In genomic region chr17:48026503-48027321, GRCh38 we compare ENCODE assay signal across 1 cellular context.
A peak's percentile ranks its signal among the peaks of the same experiment; 100 is the strongest.
TF ChIP-seq lines count a peak whose summit lies in the region.

No MANE protein-coding gene starts in this region.

TF ChIP-seq in HepG2, 621 proteins besides CTCF, POLR2A, EP300 and RAD21 (continued from another document and continues in another):
- TF ChIP-seq ZNF121 (CRISPR knock-in tag; IDR thresholded peaks at IDR 0.05): 0 out of 2 replicates have a peak, but pooled peaks have one; percentile 35
- TF ChIP-seq, protein P1, sequence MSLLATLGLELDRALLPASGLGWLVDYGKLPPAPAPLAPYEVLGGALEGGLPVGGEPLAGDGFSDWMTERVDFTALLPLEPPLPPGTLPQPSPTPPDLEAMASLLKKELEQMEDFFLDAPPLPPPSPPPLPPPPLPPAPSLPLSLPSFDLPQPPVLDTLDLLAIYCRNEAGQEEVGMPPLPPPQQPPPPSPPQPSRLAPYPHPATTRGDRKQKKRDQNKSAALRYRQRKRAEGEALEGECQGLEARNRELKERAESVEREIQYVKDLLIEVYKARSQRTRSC (CRISPR knock-in tag; IDR thresholded peaks at IDR 0.05; ENCODE audit: low read depth): 0 out of 2 replicates have a peak, but pooled peaks have one; percentile 48
- TF ChIP-seq, protein P2, sequence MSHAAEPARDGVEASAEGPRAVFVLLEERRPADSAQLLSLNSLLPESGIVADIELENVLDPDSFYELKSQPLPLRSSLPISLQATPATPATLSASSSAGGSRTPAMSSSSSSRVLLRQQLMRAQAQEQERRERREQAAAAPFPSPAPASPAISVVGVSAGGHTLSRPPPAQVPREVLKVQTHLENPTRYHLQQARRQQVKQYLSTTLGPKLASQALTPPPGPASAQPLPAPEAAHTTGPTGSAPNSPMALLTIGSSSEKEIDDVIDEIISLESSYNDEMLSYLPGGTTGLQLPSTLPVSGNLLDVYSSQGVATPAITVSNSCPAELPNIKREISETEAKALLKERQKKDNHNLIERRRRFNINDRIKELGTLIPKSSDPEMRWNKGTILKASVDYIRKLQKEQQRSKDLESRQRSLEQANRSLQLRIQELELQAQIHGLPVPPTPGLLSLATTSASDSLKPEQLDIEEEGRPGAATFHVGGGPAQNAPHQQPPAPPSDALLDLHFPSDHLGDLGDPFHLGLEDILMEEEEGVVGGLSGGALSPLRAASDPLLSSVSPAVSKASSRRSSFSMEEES (CRISPR knock-in tag; IDR thresholded peaks at IDR 0.05): 0 out of 2 replicates have a peak, but pooled peaks have one; percentile 31
- TF ChIP-seq HIC2 (CRISPR knock-in tag; IDR thresholded peaks at IDR 0.05; ENCODE audit: low read depth): peak; percentile 45; the same call in 1 of the 2 replicates
- TF ChIP-seq MYC (CRISPR knock-in tag; IDR thresholded peaks at IDR 0.05; ENCODE audit: borderline replicate concordance): no peak; the same call in 1 of the 2 replicates
- TF ChIP-seq ZNF331 (CRISPR knock-in tag; IDR thresholded peaks at IDR 0.05): peak; percentile 64; the same call in 1 of the 2 replicates
- TF ChIP-seq, protein P3, sequence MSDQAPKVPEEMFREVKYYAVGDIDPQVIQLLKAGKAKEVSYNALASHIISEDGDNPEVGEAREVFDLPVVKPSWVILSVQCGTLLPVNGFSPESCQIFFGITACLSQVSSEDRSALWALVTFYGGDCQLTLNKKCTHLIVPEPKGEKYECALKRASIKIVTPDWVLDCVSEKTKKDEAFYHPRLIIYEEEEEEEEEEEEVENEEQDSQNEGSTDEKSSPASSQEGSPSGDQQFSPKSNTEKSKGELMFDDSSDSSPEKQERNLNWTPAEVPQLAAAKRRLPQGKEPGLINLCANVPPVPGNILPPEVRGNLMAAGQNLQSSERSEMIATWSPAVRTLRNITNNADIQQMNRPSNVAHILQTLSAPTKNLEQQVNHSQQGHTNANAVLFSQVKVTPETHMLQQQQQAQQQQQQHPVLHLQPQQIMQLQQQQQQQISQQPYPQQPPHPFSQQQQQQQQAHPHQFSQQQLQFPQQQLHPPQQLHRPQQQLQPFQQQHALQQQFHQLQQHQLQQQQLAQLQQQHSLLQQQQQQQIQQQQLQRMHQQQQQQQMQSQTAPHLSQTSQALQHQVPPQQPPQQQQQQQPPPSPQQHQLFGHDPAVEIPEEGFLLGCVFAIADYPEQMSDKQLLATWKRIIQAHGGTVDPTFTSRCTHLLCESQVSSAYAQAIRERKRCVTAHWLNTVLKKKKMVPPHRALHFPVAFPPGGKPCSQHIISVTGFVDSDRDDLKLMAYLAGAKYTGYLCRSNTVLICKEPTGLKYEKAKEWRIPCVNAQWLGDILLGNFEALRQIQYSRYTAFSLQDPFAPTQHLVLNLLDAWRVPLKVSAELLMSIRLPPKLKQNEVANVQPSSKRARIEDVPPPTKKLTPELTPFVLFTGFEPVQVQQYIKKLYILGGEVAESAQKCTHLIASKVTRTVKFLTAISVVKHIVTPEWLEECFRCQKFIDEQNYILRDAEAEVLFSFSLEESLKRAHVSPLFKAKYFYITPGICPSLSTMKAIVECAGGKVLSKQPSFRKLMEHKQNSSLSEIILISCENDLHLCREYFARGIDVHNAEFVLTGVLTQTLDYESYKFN (CRISPR knock-in tag; conservative IDR thresholded peaks at IDR 0.05): no peak
- TF ChIP-seq THAP8 (CRISPR knock-in tag; IDR thresholded peaks at IDR 0.05; ENCODE audit: borderline replicate concordance): no peak
- TF ChIP-seq ARID2 (CRISPR knock-in tag; IDR thresholded peaks at IDR 0.05; ENCODE audit: borderline replicate concordance): no peak
- peak; percentile 67 for TF ChIP-seq SPEN (CRISPR knock-in tag; IDR thresholded peaks at IDR 0.05; ENCODE audit: low read depth)
- no peak for TF ChIP-seq ZNF589 (CRISPR knock-in tag; conservative IDR thresholded peaks at IDR 0.05)
- peak; percentile 58; the same call in 1 of the 2 replicates for TF ChIP-seq ZNF768 (CRISPR knock-in tag; IDR thresholded peaks at IDR 0.05)
- no peak for TF ChIP-seq ZNF577 (CRISPR knock-in tag; IDR thresholded peaks at IDR 0.05; ENCODE audit: borderline replicate concordance, low read depth)
- peak; percentile 68 for TF ChIP-seq FOXC1 (CRISPR knock-in tag; IDR thresholded peaks at IDR 0.05; ENCODE audit: borderline replicate concordance)
- 0 out of 2 replicates have a peak, but pooled peaks have one; percentile 35 for TF ChIP-seq ZNF639 (CRISPR knock-in tag; conservative IDR thresholded peaks at IDR 0.05)
- TF ChIP-seq SMARCE1 (IDR thresholded peaks at IDR 0.05; ENCODE audit: borderline replicate concordance): no peak
- no peak for TF ChIP-seq ZNF737 (CRISPR knock-in tag; IDR thresholded peaks at IDR 0.05; ENCODE audit: borderline replicate concordance)
- peak; percentile 67 for TF ChIP-seq THAP9 (CRISPR knock-in tag; IDR thresholded peaks at IDR 0.05; ENCODE audit: borderline replicate concordance)
- no peak for TF ChIP-seq CEBPB (IDR thresholded peaks at IDR 0.05; ENCODE audit: borderline replicate concordance, low read depth, low read length)
- TF ChIP-seq GTF2F1 (IDR thresholded peaks at IDR 0.05; ENCODE audit: low read length): no peak
- no peak for TF ChIP-seq ZNF3 (CRISPR knock-in tag; IDR thresholded peaks at IDR 0.05)
- TF ChIP-seq CHCHD3 (CRISPR knock-in tag; IDR thresholded peaks at IDR 0.05): no peak
- TF ChIP-seq ZNF614 (CRISPR knock-in tag; IDR thresholded peaks at IDR 0.05; ENCODE audit: borderline replicate concordance): peak; percentile 53; the same call in 1 of the 2 replicates
- TF ChIP-seq, protein P4, sequence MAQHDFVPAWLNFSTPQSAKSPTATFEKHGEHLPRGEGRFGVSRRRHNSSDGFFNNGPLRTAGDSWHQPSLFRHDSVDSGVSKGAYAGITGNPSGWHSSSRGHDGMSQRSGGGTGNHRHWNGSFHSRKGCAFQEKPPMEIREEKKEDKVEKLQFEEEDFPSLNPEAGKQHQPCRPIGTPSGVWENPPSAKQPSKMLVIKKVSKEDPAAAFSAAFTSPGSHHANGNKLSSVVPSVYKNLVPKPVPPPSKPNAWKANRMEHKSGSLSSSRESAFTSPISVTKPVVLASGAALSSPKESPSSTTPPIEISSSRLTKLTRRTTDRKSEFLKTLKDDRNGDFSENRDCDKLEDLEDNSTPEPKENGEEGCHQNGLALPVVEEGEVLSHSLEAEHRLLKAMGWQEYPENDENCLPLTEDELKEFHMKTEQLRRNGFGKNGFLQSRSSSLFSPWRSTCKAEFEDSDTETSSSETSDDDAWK (CRISPR knock-in tag; IDR thresholded peaks at IDR 0.05): no peak
- TF ChIP-seq RCOR2 (CRISPR knock-in tag; IDR thresholded peaks at IDR 0.05): no peak
- no peak for TF ChIP-seq ZKSCAN8 (CRISPR knock-in tag; IDR thresholded peaks at IDR 0.05; ENCODE audit: borderline replicate concordance)
- TF ChIP-seq KDM3A (CRISPR knock-in tag; IDR thresholded peaks at IDR 0.05; ENCODE audit: low read depth): 0 out of 2 replicates have a peak, but pooled peaks have one; percentile 77
- TF ChIP-seq, protein P5, sequence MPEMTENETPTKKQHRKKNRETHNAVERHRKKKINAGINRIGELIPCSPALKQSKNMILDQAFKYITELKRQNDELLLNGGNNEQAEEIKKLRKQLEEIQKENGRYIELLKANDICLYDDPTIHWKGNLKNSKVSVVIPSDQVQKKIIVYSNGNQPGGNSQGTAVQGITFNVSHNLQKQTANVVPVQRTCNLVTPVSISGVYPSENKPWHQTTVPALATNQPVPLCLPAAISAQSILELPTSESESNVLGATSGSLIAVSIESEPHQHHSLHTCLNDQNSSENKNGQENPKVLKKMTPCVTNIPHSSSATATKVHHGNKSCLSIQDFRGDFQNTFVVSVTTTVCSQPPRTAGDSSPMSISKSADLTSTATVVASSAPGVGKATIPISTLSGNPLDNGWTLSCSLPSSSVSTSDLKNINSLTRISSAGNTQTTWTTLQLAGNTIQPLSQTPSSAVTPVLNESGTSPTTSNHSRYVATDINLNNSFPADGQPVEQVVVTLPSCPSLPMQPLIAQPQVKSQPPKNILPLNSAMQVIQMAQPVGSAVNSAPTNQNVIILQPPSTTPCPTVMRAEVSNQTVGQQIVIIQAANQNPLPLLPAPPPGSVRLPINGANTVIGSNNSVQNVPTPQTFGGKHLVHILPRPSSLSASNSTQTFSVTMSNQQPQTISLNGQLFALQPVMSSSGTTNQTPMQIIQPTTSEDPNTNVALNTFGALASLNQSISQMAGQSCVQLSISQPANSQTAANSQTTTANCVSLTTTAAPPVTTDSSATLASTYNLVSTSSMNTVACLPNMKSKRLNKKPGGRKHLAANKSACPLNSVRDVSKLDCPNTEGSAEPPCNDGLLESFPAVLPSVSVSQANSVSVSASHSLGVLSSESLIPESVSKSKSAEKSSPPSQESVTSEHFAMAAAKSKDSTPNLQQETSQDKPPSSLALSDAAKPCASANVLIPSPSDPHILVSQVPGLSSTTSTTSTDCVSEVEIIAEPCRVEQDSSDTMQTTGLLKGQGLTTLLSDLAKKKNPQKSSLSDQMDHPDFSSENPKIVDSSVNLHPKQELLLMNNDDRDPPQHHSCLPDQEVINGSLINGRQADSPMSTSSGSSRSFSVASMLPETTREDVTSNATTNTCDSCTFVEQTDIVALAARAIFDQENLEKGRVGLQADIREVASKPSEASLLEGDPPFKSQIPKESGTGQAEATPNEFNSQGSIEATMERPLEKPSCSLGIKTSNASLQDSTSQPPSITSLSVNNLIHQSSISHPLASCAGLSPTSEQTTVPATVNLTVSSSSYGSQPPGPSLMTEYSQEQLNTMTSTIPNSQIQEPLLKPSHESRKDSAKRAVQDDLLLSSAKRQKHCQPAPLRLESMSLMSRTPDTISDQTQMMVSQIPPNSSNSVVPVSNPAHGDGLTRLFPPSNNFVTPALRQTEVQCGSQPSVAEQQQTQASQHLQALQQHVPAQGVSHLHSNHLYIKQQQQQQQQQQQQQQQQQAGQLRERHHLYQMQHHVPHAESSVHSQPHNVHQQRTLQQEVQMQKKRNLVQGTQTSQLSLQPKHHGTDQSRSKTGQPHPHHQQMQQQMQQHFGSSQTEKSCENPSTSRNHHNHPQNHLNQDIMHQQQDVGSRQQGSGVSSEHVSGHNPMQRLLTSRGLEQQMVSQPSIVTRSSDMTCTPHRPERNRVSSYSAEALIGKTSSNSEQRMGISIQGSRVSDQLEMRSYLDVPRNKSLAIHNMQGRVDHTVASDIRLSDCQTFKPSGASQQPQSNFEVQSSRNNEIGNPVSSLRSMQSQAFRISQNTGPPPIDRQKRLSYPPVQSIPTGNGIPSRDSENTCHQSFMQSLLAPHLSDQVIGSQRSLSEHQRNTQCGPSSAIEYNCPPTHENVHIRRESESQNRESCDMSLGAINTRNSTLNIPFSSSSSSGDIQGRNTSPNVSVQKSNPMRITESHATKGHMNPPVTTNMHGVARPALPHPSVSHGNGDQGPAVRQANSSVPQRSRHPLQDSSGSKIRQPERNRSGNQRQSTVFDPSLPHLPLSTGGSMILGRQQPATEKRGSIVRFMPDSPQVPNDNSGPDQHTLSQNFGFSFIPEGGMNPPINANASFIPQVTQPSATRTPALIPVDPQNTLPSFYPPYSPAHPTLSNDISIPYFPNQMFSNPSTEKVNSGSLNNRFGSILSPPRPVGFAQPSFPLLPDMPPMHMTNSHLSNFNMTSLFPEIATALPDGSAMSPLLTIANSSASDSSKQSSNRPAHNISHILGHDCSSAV (CRISPR knock-in tag; IDR thresholded peaks at IDR 0.05; ENCODE audit: borderline replicate concordance): no peak
- TF ChIP-seq NR0B2 (CRISPR knock-in tag; IDR thresholded peaks at IDR 0.05): peak; percentile 28; the same call in 1 of the 2 replicates
- no peak for TF ChIP-seq NR2F6 (IDR thresholded peaks at IDR 0.05)
- 0 out of 2 replicates have a peak, but pooled peaks have one; percentile 15 for TF ChIP-seq NR2F6 (CRISPR knock-in tag; IDR thresholded peaks at IDR 0.05)
- TF ChIP-seq RBFOX2 (IDR thresholded peaks at IDR 0.05; ENCODE audit: low read depth, low read length): no peak
